Comparison of ENCODE assay signal across 7 cellular contexts in genomic region chr19:33794578-33795369, GRCh38.
A peak's percentile ranks its signal among the peaks of the same experiment; 100 is the strongest.
DNase-seq lines count a peak whose midpoint lies in the region; ATAC-seq lines count a peak whose summit lies in the region.

No MANE protein-coding gene starts in this region.

- no peaks in the 10 kb centered on the region for H3K9me3 Mint-ChIP-seq in activated naive CD8-positive, alpha-beta T cell treated with anti-CD3 and anti-CD28 coated beads, Interleukin-2, amount 50 U/mL, for 24 hours
- H3K9me3 Mint-ChIP-seq in stimulated activated naive CD8-positive, alpha-beta T cell treated with anti-CD3 and anti-CD28 coated beads, Interleukin-15, amount 100 ng/mL, for 72 hours = no peaks in the 10 kb centered on the region

- H3K9ac ChIP-seq in HUES6 (ENCODE audit: low read length) = peak overlapping the region; percentile 98

- H3K9me3 ChIP-seq in HUES6 (ENCODE audit: control insufficient read depth, insufficient read depth, low read depth, low read length) (no peaks in the 10 kb centered on the region), iPS-18c (ENCODE audit: control insufficient read depth, insufficient read depth, low read length) (no peaks in the 10 kb centered on the region)

- H3K4me3 ChIP-seq in HUES6 (ENCODE audit: low read depth, low read length) = peak overlapping the region; percentile 78
- peak overlapping the region; percentile 84 for H3K4me3 ChIP-seq in iPS-18c (ENCODE audit: insufficient read depth, low read depth, low read length)

- peak overlapping the region; percentile 67; the same call in 1 of the 2 replicates for H3K27ac ChIP-seq in HUES6 (ENCODE audit: low read depth, low read length)

- peaks cover 47% of the 10 kb centered on the region for H3K27me3 Mint-ChIP-seq in activated naive CD8-positive, alpha-beta T cell treated with anti-CD3 and anti-CD28 coated beads, Interleukin-2, amount 50 U/mL, for 24 hours
- H3K27me3 Mint-ChIP-seq in stimulated activated naive CD8-positive, alpha-beta T cell treated with anti-CD3 and anti-CD28 coated beads, Interleukin-15, amount 100 ng/mL, for 72 hours = peaks cover 60% of the 10 kb centered on the region

- no peaks in the 10 kb centered on the region for H3K27me3 ChIP-seq in HUES6 (ENCODE audit: control insufficient read depth, insufficient read depth, low read length)

- H3K27ac Mint-ChIP-seq in activated naive CD8-positive, alpha-beta T cell treated with anti-CD3 and anti-CD28 coated beads, Interleukin-2, amount 50 U/mL, for 24 hours = no peak overlapping the region
- no peak overlapping the region for H3K27ac Mint-ChIP-seq in stimulated activated naive CD8-positive, alpha-beta T cell treated with anti-CD3 and anti-CD28 coated beads, Interleukin-15, amount 100 ng/mL, for 72 hours

- H3K4me3 Mint-ChIP-seq in activated naive CD8-positive, alpha-beta T cell treated with anti-CD3 and anti-CD28 coated beads, Interleukin-2, amount 50 U/mL, for 24 hours = peak overlapping the region; percentile 61
- H3K4me3 Mint-ChIP-seq in stimulated activated naive CD8-positive, alpha-beta T cell treated with anti-CD3 and anti-CD28 coated beads, Interleukin-15, amount 100 ng/mL, for 72 hours = peak overlapping the region; percentile 75 to 78

- no peak for DNase-seq in activated naive CD8-positive, alpha-beta T cell treated with anti-CD3 and anti-CD28 coated beads, Interleukin-2, amount 50 U/mL, for 24 hours
- no peak for DNase-seq in stimulated activated naive CD8-positive, alpha-beta T cell treated with anti-CD3 and anti-CD28 coated beads, Interleukin-15, amount 100 ng/mL, for 72 hours
- no peak for DNase-seq in NCI-H446 treated with DMSO at 0.1 percent for 48 hours (lab: John Stamatoyannopoulos, UW)
- DNase-seq in NCI-H1417 treated with DMSO at 0.1 percent for 48 hours (lab: John Stamatoyannopoulos, UW) = no peak

- peaks cover 2% of the 10 kb centered on the region for H3K4me1 Mint-ChIP-seq in activated naive CD8-positive, alpha-beta T cell treated with anti-CD3 and anti-CD28 coated beads, Interleukin-2, amount 50 U/mL, for 24 hours
- H3K4me1 Mint-ChIP-seq in stimulated activated naive CD8-positive, alpha-beta T cell treated with anti-CD3 and anti-CD28 coated beads, Interleukin-15, amount 100 ng/mL, for 72 hours = peaks cover 8% of the 10 kb centered on the region

- no peak for ATAC-seq in activated naive CD8-positive, alpha-beta T cell treated with anti-CD3 and anti-CD28 coated beads, Interleukin-2, amount 50 U/mL, for 24 hours
- no peak for ATAC-seq in stimulated activated naive CD8-positive, alpha-beta T cell treated with anti-CD3 and anti-CD28 coated beads, Interleukin-15, amount 100 ng/mL, for 72 hours
- ATAC-seq in HG03108 (IDR thresholded peaks at IDR 0.05; ENCODE audit: unreplicated experiment) = no peak

- no peaks in the 10 kb centered on the region for H3K36me3 Mint-ChIP-seq in activated naive CD8-positive, alpha-beta T cell treated with anti-CD3 and anti-CD28 coated beads, Interleukin-2, amount 50 U/mL, for 24 hours (ENCODE audit: low read depth)

- H3K4me1 ChIP-seq in HUES6 (ENCODE audit: control insufficient read depth, insufficient read depth, low read length) = peaks cover 20% of the 10 kb centered on the region

- no peaks in the 10 kb centered on the region for H3K36me3 ChIP-seq in HUES6 (ENCODE audit: control insufficient read depth, insufficient read depth, low read length)
